Comparison of ENCODE assay signal across 19 cellular contexts in the genomic region with DNA sequence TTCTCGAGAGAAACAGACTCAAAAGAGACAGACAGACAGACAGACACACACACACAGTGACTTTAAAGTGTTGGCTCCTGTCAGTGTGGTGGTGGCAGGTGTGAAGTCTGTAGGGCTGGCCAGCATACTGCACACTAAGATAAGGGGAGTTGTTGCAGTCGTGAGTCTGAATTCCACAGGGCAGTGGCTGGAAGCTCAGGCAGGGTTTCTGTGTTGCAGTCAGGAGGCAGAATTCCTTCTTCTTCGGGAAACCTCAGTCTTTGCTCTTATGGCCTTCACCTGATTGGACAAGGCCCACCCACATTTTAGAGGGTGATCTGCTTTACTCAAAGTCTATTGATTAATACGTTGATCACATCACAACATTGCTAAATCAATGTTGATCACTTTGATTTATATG.
DNase-seq lines count a peak whose midpoint lies in the region; ATAC-seq, FAIRE-seq and TF ChIP-seq lines count a peak whose summit lies in the region.
"Had no signal": no experiment of that assay in that cellular context is flagged by ENCODE, and none has a peak within 500 bp of the region (broad histone marks: within the 10 kb centered on the region; RNA-seq: fewer than 3 reads in every experiment).

No MANE protein-coding gene starts in this region.

- in situ Hi-C loops in K562 (cut with MboI), result no loop called here

- H4K20me1 ChIP-seq in K562 (replicated peaks; ENCODE audit: control insufficient read depth, insufficient read depth, low read length), result no peaks in the 10 kb centered on the region
- H4K20me1 ChIP-seq: BLaER1 had no signal

- H2AFZ ChIP-seq in K562 (ENCODE audit: low read depth, low read length), result no peak overlapping the region
- H2AFZ ChIP-seq: GM23248 had no signal

- H3K4me1 ChIP-seq in K562 (replicated peaks in 1 of 2; ENCODE audit: control insufficient read depth in 2 of 2, insufficient read depth in 2 of 2, low read length in 2 of 2), result no peaks in the 10 kb centered on the region
- H3K4me1 ChIP-seq: Peyer's patch had no signal

- H3K36me3 ChIP-seq in K562 (ENCODE audit: control insufficient read depth, insufficient read depth, low read length), result no peaks in the 10 kb centered on the region
- H3K36me3 ChIP-seq: BLaER1, Peyer's patch had no signal

- H3K27ac Mint-ChIP-seq in type B pancreatic cell (no peak overlapping the region), T-helper 17 cell (no peak overlapping the region)
- H3K27ac Mint-ChIP-seq: CD4-positive, alpha-beta memory T cell had no signal

- H3K9me1 ChIP-seq in K562 (ENCODE audit: control insufficient read depth, insufficient read depth, low read length), result no peaks in the 10 kb centered on the region

- H3K27me3 ChIP-seq in K562 (ENCODE audit: control insufficient read depth in 2 of 2, insufficient read depth in 2 of 2, low read length in 2 of 2) (peaks cover 0 to 10% of the 10 kb centered on the region in 2 experiments; a peak in 2 of 5 replicates), layer of hippocampus (ENCODE audit: control insufficient read depth, insufficient read depth, low read length) (no peaks in the 10 kb centered on the region)
- H3K27me3 ChIP-seq: BLaER1, Peyer's patch had no signal

- TF ChIP-seq EP300 in K562 (IDR thresholded peaks at IDR 0.05; ENCODE audit: low read length), result no peak

- no peak for TF ChIP-seq CTCF in K562 (IDR thresholded peaks at IDR 0.05 in 2 of 3, conservative IDR thresholded peaks at IDR 0.05 in 1 of 3; ENCODE audit: insufficient read depth in 2 of 3, low read depth in 1 of 3, low read length in 3 of 3)
- TF ChIP-seq CTCF in type B pancreatic cell (conservative IDR thresholded peaks at IDR 0.05), result no peak

- no TSS peak for BruUV-seq in K562 (replicated peaks; lab: Mats Ljungman, UMichigan)

- H3K27ac ChIP-seq in K562 (ENCODE audit: extremely low read depth, low read depth, low read length) (no peak overlapping the region), layer of hippocampus (ENCODE audit: low read depth, low read length) (peak overlapping the region; percentile 8)
- H3K27ac ChIP-seq: BLaER1, GM23248, Peyer's patch had no signal

- H3K4me1 Mint-ChIP-seq in type B pancreatic cell (ENCODE audit: unreplicated experiment) (no peaks in the 10 kb centered on the region), T-helper 17 cell (no peaks in the 10 kb centered on the region)
- H3K4me1 Mint-ChIP-seq: CD4-positive, alpha-beta memory T cell had no signal

- H3K9me3 ChIP-seq in K562 (replicated peaks; ENCODE audit: control insufficient read depth, insufficient read depth, low read depth, low read length) (no peaks in the 10 kb centered on the region), T-helper 17 cell (ENCODE audit: control insufficient read depth, low read length, poor library complexity, severe bottlenecking) (no peaks in the 10 kb centered on the region)
- H3K9me3 ChIP-seq: BLaER1, Peyer's patch had no signal

- H3K4me3 Mint-ChIP-seq in type B pancreatic cell (no peak overlapping the region), T-helper 17 cell (no peak overlapping the region)
- H3K4me3 Mint-ChIP-seq: CD4-positive, alpha-beta memory T cell had no signal

- H3K4me2 ChIP-seq in K562 (ENCODE audit: insufficient read depth, low read length), result no peak overlapping the region
- H3K4me2 ChIP-seq: BLaER1 had no signal

- no peak overlapping the region for H3K9ac ChIP-seq in K562 (ENCODE audit: insufficient read depth in 1 of 2, low read depth in 2 of 2, low read length in 2 of 2)
- H3K9ac ChIP-seq: BLaER1, GM23248 had no signal

- H3K27me3 Mint-ChIP-seq in type B pancreatic cell (peaks cover 10% of the 10 kb centered on the region), T-helper 17 cell (no peaks in the 10 kb centered on the region)

- H3K4me3 ChIP-seq in K562, result no peak overlapping the region
- H3K4me3 ChIP-seq: BLaER1, GM12878, GM23248, Peyer's patch had no signal

- CTCF ChIA-PET in K562 (lab: Yijun Ruan, JAX; ENCODE audit: low intra/inter-chr PET ratio), result no interaction called here

- no peak for TF ChIP-seq RAD21 in K562 (CRISPR knock-in tag; conservative IDR thresholded peaks at IDR 0.05 in 1 of 2, IDR thresholded peaks at IDR 0.05 in 1 of 2)

- ATAC-seq in K562, result no peak
- ATAC-seq in T-helper 17 cell, result no peak

- no peaks in the 10 kb centered on the region for H3K9me3 Mint-ChIP-seq in type B pancreatic cell

- intact Hi-C loops in K562 (cut with micrococcal nuclease) (no loop called here), cardiac septum (cut with DNase I) (no loop called here)

- no peak for FAIRE-seq in K562 (lab: Jason Lieb, UNC)

- TF ChIP-seq POLR2A in K562 (conservative IDR thresholded peaks at IDR 0.05), result no peak

- POLR2A ChIA-PET in K562 (lab: Yijun Ruan, JAX), result interaction anchor here (0.6 kb wide), 1 partner anchor 141 kb away, joined by 3 read pairs; no protein-coding TSS in a partner anchor

- no peaks in the 10 kb centered on the region for H3K36me3 Mint-ChIP-seq in type B pancreatic cell
- no peaks in the 10 kb centered on the region for H3K36me3 Mint-ChIP-seq in T-helper 17 cell (ENCODE audit: low read depth)
- H3K36me3 Mint-ChIP-seq: CD4-positive, alpha-beta memory T cell had no signal

- no peak for DNase-seq in K562 (ENCODE audit: extremely low read depth in 1 of 4, low spot score in 3 of 4)
- DNase-seq in cardiac septum (ENCODE audit: low spot score), result peak; percentile 46
- peak; percentile 37 for DNase-seq in type B pancreatic cell (ENCODE audit: extremely low spot score, unreplicated experiment)
- no peak for DNase-seq in NCI-H82 treated with DMSO at 0.1 percent for 48 hours (lab: John Stamatoyannopoulos, UW; ENCODE audit: unreplicated experiment)
- no peak for DNase-seq in DMS 273 (lab: John Stamatoyannopoulos, UW; ENCODE audit: unreplicated experiment)
- DNase-seq in T-helper 17 cell, result no peak
- DNase-seq: CD4-positive, alpha-beta memory T cell; EL; GM23248; HCEC 1CT; NCI-H1105 treated with DMSO at 0.1 percent for 48 hours; NCI-H1694; NCI-H2081 treated with DMSO at 0.1 percent for 48 hours; NK-92 treated with Interleukin-12 subunit alpha and Interleukin-12 subunit beta, amount 100 ng/mL, for 24 hours; Peyer's patch; SHP77 had no signal

- 0% methylated on average over 4 of the region's 4 CpGs for WGBS in K562 (ENCODE audit: insufficient coverage, low coverage, missing lambda C conversion rate)

- no peaks in the 10 kb centered on the region for H3K79me2 ChIP-seq in K562 (ENCODE audit: control insufficient read depth, insufficient read depth, low read length)

TF ChIP-seq in K562, 482 proteins besides CTCF, POLR2A, EP300 and RAD21:
- peak; percentile 67 for TF ChIP-seq RBM25 (IDR thresholded peaks at IDR 0.05; ENCODE audit: low read depth, low read length, severe bottlenecking)
- TF ChIP-seq ZNF134 (CRISPR knock-in tag; conservative IDR thresholded peaks at IDR 0.05), result peak; percentile 98
- no peak for TF ChIP-seq GMEB1 (CRISPR knock-in tag; IDR thresholded peaks at IDR 0.05)
TF ChIP-seq in K562: peak in this region for 2.

Comparison
In these comparisons a context has a peak if more than half of its experiments do, and no peak if none do; other contexts are left out.
1. DNase-seq: peak in cardiac septum (single experiment) and type B pancreatic cell (single experiment); none in K562 (0 of 4), NCI-H82 treated with DMSO at 0.1 percent for 48 hours (single experiment), DMS 273 (single experiment) and T-helper 17 cell (0 of 3).